8 cellular contexts compared by ENCODE assay signal in genomic region chr16:30957456-30958163, GRCh38. TPM values are rescaled to one million over a fixed set of nuclear protein-coding genes. Genes with fewer than 3 reads are reported as not detected.
DNase-seq lines count a peak whose midpoint lies in the region; ATAC-seq, FAIRE-seq and TF ChIP-seq lines count a peak whose summit lies in the region.

Gene SETD1A, plus strand, starts transcription at chr16:30957754. Its CDS starts 978 bp downstream, at chr16:30958732.

- H3K27ac Mint-ChIP-seq in endothelial cell (ENCODE audit: unreplicated experiment), result peak within 1 kb of the TSS; percentile 97

- TF ChIP-seq CTCF in D721Med (IDR thresholded peaks at IDR 0.05; ENCODE audit: insufficient read depth, missing control alignments) (no peak), OCI-LY1 (IDR thresholded peaks at IDR 0.05; ENCODE audit: low read length) (no peak), endothelial cell (IDR thresholded peaks at IDR 0.05; ENCODE audit: unreplicated experiment) (no peak)

- peak within 1 kb of the TSS; percentile 96; the same call in 1 of the 2 replicates for H2AFZ ChIP-seq in OCI-LY1 (ENCODE audit: low read length)

- peak within 1 kb of the TSS; percentile 96 for H3K4me2 ChIP-seq in OCI-LY1 (ENCODE audit: low read length)

- H3K4me3 Mint-ChIP-seq in endothelial cell (ENCODE audit: unreplicated experiment), result peak within 1 kb of the TSS; percentile 94

- peaks cover 18% of the 10 kb centered on the region for H3K4me1 ChIP-seq in OCI-LY1 (ENCODE audit: insufficient read depth, low read length, severe bottlenecking)

- no peaks in the 10 kb centered on the region for H3K9me3 ChIP-seq in OCI-LY1 (ENCODE audit: low read length)

- H3K4me1 Mint-ChIP-seq in endothelial cell (ENCODE audit: unreplicated experiment), result peaks cover 13% of the 10 kb centered on the region

- peak; percentile 84 for DNase-seq in D721Med (ENCODE audit: insufficient read length, low spot score)
- DNase-seq in HuH-7.5 (ENCODE audit: low spot score), result peak; percentile 91
- peak; percentile 99 for DNase-seq in activated CD8-positive, alpha-beta memory T cell treated with anti-CD3 and anti-CD28 coated beads, Interleukin-2, amount 50 U/mL, for 48 hours
- peak; percentile 94 for DNase-seq in endothelial cell (ENCODE audit: low spot score)
- peak; percentile 92 for DNase-seq in midbrain (lab: John Stamatoyannopoulos, UW)
- peak; percentile 88 to 93 for DNase-seq in stimulated activated CD8-positive, alpha-beta memory T cell treated with anti-CD3 and anti-CD28 coated beads, Interleukin-15, amount 100 ng/mL, for 4 hours (ENCODE audit: low read depth in 2 of 2)

- H3K36me3 ChIP-seq in OCI-LY1 (ENCODE audit: insufficient read depth, low read length), result peaks cover 41% of the 10 kb centered on the region

- H3K9ac ChIP-seq in OCI-LY1 (ENCODE audit: low read length), result peak within 1 kb of the TSS; percentile 100

- no peaks in the 10 kb centered on the region for H3F3A ChIP-seq in OCI-LY1 (ENCODE audit: insufficient read depth, low read length)

- no peaks in the 10 kb centered on the region for H4K20me1 ChIP-seq in OCI-LY1 (ENCODE audit: insufficient read depth, low read length)

- no peaks in the 10 kb centered on the region for H3K9me3 Mint-ChIP-seq in endothelial cell (ENCODE audit: unreplicated experiment)

- 0 out of 2 replicates have a peak, but pooled peaks cover 4% of the 10 kb centered on the region for H3K79me2 ChIP-seq in OCI-LY1 (ENCODE audit: insufficient read depth, low read length)

- peaks cover 38% of the 10 kb centered on the region for H3K36me3 Mint-ChIP-seq in endothelial cell (ENCODE audit: low read depth, unreplicated experiment)

- peaks cover 30% of the 10 kb centered on the region for H3K27me3 Mint-ChIP-seq in endothelial cell (ENCODE audit: unreplicated experiment)

- peak within 1 kb of the TSS; percentile 86 for H3K4me3 ChIP-seq in OCI-LY1 (ENCODE audit: low read depth, low read length, poor library complexity, severe bottlenecking)

- H3K27me3 ChIP-seq in OCI-LY1 (ENCODE audit: insufficient read depth, low read length), result no peaks in the 10 kb centered on the region

- H3K27ac ChIP-seq in OCI-LY1 (ENCODE audit: low read depth, low read length, poor library complexity, severe bottlenecking), result peak within 1 kb of the TSS; percentile 90

- no peaks in the 10 kb centered on the region for H3K9me2 ChIP-seq in OCI-LY1 (ENCODE audit: low read depth, low read length)

- FAIRE-seq in D721Med (lab: Jason Lieb, UNC), result no peak

- ATAC-seq in GM21528 (IDR thresholded peaks at IDR 0.05; ENCODE audit: low FRiP score, unreplicated experiment), result peak; percentile 68

RNA-seq across cellular contexts. Expression of gene SETD1A, which starts in this region (rescaled TPM):
- 23.4 TPM for total RNA-seq in endothelial cell (ENCODE audit: unreplicated experiment)

Comparison
In these comparisons a context has a peak if more than half of its experiments do, and no peak if none do; other contexts are left out.
1. Peak in every context shown above with its lines: DNase-seq, ATAC-seq, H3K4me3 ChIP-seq and H3K27ac ChIP-seq.